In the genomic region with DNA sequence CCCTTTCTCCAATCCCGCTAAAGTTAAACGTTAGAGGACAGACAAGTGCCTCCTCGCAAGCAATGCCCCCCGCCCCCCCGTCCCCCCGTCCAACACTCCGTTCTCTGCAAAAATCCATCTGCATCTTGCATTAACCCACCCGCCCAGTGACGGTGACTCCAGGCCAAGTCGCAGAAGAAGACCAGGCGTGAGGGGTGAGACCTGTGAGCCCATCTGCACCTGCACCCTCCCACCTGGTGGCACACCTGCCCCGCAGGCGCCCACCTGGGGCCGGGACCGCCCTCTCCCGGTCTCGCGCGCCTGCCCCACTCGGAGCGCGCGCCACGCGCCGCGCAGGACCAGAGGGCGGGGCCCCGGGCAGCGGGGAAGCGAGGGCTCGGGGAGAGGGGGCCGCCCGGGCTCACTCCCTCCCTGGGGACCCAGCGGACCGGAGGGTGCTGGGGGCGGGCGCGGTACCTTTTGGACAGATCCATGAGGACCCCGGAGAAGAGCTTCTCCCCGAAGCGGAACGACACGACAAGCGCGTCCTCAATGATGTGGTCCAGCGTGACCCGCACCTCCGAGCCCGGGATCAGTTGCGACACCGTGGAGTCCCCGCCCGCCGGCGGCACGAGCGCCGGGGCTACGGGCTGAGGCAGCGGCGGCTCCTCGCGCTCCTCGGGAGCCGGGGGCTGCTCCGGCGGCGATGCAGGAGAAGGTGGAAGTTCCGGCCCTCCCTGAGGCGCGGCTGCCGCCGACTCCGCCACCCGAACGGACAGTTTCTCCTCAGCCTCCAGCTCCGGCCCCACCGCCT, we compare ENCODE assay signal across 8 cellular contexts. TPM values are rescaled to one million over a fixed set of nuclear protein-coding genes. Genes with fewer than 3 reads are reported as not detected.
DNase-seq lines count a peak whose midpoint lies in the region; ATAC-seq and TF ChIP-seq lines count a peak whose summit lies in the region.

No MANE protein-coding gene starts in this region.

- H3K27ac ChIP-seq in subcutaneous abdominal adipose tissue (ENCODE audit: low read depth, low read length), result peak overlapping the region; percentile 87

- peak overlapping the region in 4 of 5 donors; percentile 77 to 90 (median 84) for H3K9ac ChIP-seq in subcutaneous abdominal adipose tissue (ENCODE audit: low read length in 5 of 5)

- H3K4me1 Mint-ChIP-seq in neural crest cell, result peaks cover 25% of the 10 kb centered on the region

- H3K9me3 ChIP-seq in subcutaneous abdominal adipose tissue (ENCODE audit: control insufficient read depth in 5 of 5, low read length in 5 of 5), result no peaks in the 10 kb centered on the region

- DNase-seq in NCI-H1417 (lab: John Stamatoyannopoulos, UW) (peak; percentile 57 to 72 (median 72)), NCI-H1417 treated with DMSO at 0.1 percent for 48 hours (lab: John Stamatoyannopoulos, UW) (no peak), NCI-H526 treated with DMSO at 0.1 percent for 48 hours (lab: John Stamatoyannopoulos, UW) (peak; percentile 35), fibroblast of mammary gland (ENCODE audit: low read depth) (no peak), neural crest cell (ENCODE audit: low read depth, low spot score) (peak; percentile 23)
- peak; percentile 57 to 62 for DNase-seq in activated T-cell treated with anti-CD3 and anti-CD28 coated beads, Interleukin-2, amount 50 U/mL, for 48 hours

- H3K4me3 ChIP-seq in fibroblast of mammary gland (ENCODE audit: control insufficient read depth, low read depth, low read length) (peak overlapping the region; percentile 71), subcutaneous abdominal adipose tissue (ENCODE audit: low read depth in 1 of 5, low read length in 5 of 5) (peak overlapping the region; percentile 35 to 90 (median 85))

- peak; percentile 16 for ATAC-seq in HG02884 (IDR thresholded peaks at IDR 0.05; ENCODE audit: unreplicated experiment)

- TF ChIP-seq CTCF in fibroblast of mammary gland (conservative IDR thresholded peaks at IDR 0.05; ENCODE audit: control insufficient read depth, insufficient read depth, low read depth, low read length) (no peak), neural crest cell (conservative IDR thresholded peaks at IDR 0.05) (no peak)

- H3K9me3 Mint-ChIP-seq in neural crest cell, result no peaks in the 10 kb centered on the region

- H3K27me3 ChIP-seq in subcutaneous abdominal adipose tissue (ENCODE audit: control insufficient read depth in 5 of 5, insufficient read depth in 4 of 5, low read length in 5 of 5), result peaks cover 0 to 4% (median 0%) of the 10 kb centered on the region in 5 donors

- H3K4me1 ChIP-seq in subcutaneous abdominal adipose tissue (ENCODE audit: control insufficient read depth in 5 of 5, insufficient read depth in 5 of 5, low read length in 5 of 5), result peaks cover 5 to 14% (median 9%) of the 10 kb centered on the region in 5 donors

- peak overlapping the region; percentile 86 for H3K4me3 Mint-ChIP-seq in neural crest cell

- no peak overlapping the region for H3K27ac Mint-ChIP-seq in neural crest cell (ENCODE audit: unreplicated experiment)

- H3K36me3 ChIP-seq in subcutaneous abdominal adipose tissue (ENCODE audit: control insufficient read depth in 5 of 5, insufficient read depth in 5 of 5, low read length in 5 of 5), result peaks cover 0 to 18% (median 5%) of the 10 kb centered on the region in 5 donors

- peaks cover 14% of the 10 kb centered on the region for H3K27me3 Mint-ChIP-seq in neural crest cell (ENCODE audit: low read depth)

- peaks cover 6% of the 10 kb centered on the region for H3K36me3 Mint-ChIP-seq in neural crest cell (ENCODE audit: low read depth)

RNA-seq across cellular contexts. Expression of a gene that starts 0.7 kb away (rescaled TPM):
- 27.8 and 31.6 TPM in 2 replicates for total RNA-seq in neural crest cell

Comparison
In these comparisons a context has a peak if more than half of its experiments do, and no peak if none do; other contexts are left out.
1. DNase-seq: peak in NCI-H1417 (3 of 3), NCI-H526 treated with DMSO at 0.1 percent for 48 hours (single experiment), activated T-cell treated with anti-CD3 and anti-CD28 coated beads, Interleukin-2, amount 50 U/mL, for 48 hours (2 of 2) and neural crest cell (single experiment); none in NCI-H1417 treated with DMSO at 0.1 percent for 48 hours (single experiment) and fibroblast of mammary gland (single experiment).